35 cellular contexts compared by ENCODE assay signal in the genomic region with DNA sequence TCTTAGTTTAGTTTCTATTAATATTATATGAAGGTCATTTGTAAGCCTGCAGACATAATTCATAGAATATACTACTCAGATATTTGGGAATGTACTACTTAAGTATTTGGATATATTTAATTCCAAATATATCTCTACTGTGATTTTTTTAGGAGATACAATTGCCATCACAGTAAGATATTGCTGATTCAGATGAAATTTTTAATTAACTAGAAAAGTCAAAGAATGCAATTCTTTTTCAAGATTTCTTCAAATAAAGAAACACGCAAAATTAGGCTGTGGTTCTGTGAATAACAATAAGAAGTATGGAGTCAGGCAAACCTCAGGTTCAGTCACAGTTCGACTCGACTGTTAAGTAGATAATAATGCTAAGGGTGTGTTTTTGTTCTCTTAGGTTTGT.
"Had no signal": no experiment of that assay in that cellular context is flagged by ENCODE, and none has a peak within 500 bp of the region (broad histone marks: within the 10 kb centered on the region; RNA-seq: fewer than 3 reads in every experiment).

No MANE protein-coding gene starts in this region.

- FAIRE-seq: astrocyte, TTC549 had no signal

- H3K4me1 ChIP-seq: adrenal gland, body of pancreas, breast epithelium had no signal

- ATAC-seq: activated CD8-positive, alpha-beta T cell treated with anti-CD3 and anti-CD28 coated beads for 36 hours; activated naive CD4-positive, alpha-beta T cell treated with anti-CD3 and anti-CD28 coated beads, Interleukin-2, amount 50 U/mL, for 72 hours; activated T-cell treated with anti-CD3 and anti-CD28 coated beads, Interleukin-2, amount 50 U/mL, for 4 hours; activated T-cell treated with anti-CD3 and anti-CD28 coated beads, Interleukin-2, amount 50 U/mL, for 72 hours; activated T-helper 17 cell treated with anti-CD3 and anti-CD28 coated beads, Interleukin-2, amount 50 U/mL, for 72 hours; body of pancreas had no signal

- H3K27me3 ChIP-seq: adrenal gland, body of pancreas, brain microvascular endothelial cell, breast epithelium had no signal

- H3K27ac ChIP-seq: adrenal gland, body of pancreas, brain microvascular endothelial cell, breast epithelium, VCaP had no signal

- H3K4me3 ChIP-seq: adrenal gland, body of pancreas, breast epithelium had no signal

- DNase-seq: activated B cell treated with CpG ODN at 0.5 μM for 24 hours; activated CD4-positive, alpha-beta memory T cell treated with anti-CD3 and anti-CD28 coated beads for 36 hours; activated CD4-positive, alpha-beta T cell treated with anti-CD3 and anti-CD28 coated beads for 4 hours; activated CD4-positive, alpha-beta T cell treated with anti-CD3 and anti-CD28 coated beads, Interleukin-2, amount 10 ng/mL, durations not matched to agents 24 days and 14 days; activated CD4-positive, alpha-beta T cell treated with anti-CD3 and anti-CD28 coated beads, Interleukin-2, amount 50 U/mL, for 1 hour; activated CD4-positive, alpha-beta T cell treated with anti-CD3 and anti-CD28 coated beads, Interleukin-2, amount 50 U/mL, for 4 hours; activated CD4-positive, CD25-positive, alpha-beta regulatory T cell treated with anti-CD3 and anti-CD28 coated beads, Interleukin-2, amount 50 U/mL, for 72 hours; activated CD8-positive, alpha-beta memory T cell treated with anti-CD3 and anti-CD28 coated beads, Interleukin-2, amount 50 U/mL, for 4 hours; activated CD8-positive, alpha-beta T cell treated with anti-CD3 and anti-CD28 coated beads for 36 hours; activated effector memory CD4-positive, alpha-beta T cell treated with anti-CD3 and anti-CD28 coated beads, Interleukin-2, amount 50 U/mL, for 16 hours; activated gamma-delta T cell treated with Interleukin-2 at 50 U/mL for 16 hours; activated naive CD4-positive, alpha-beta T cell; activated naive CD4-positive, alpha-beta T cell treated with anti-CD3 and anti-CD28 coated beads for 36 hours; activated naive CD4-positive, alpha-beta T cell treated with anti-CD3 and anti-CD28 coated beads, Interleukin-2, amount 50 U/mL, for 16 hours; activated naive CD8-positive, alpha-beta T cell treated with anti-CD3 and anti-CD28 coated beads for 36 hours; activated T-cell treated with anti-CD3 and anti-CD28 coated beads for 4 hours; activated T-cell treated with anti-CD3 and anti-CD28 coated beads, Interleukin-2, amount 50 U/mL, for 1 hour; activated T-cell treated with anti-CD3 and anti-CD28 coated beads, Interleukin-2, amount 50 U/mL, for 4 hours; activated T-cell treated with anti-CD3 and anti-CD28 coated beads, Interleukin-2, amount 50 U/mL, for 72 hours; adrenal gland; amniotic stem cell; aorta; body of pancreas; brain microvascular endothelial cell; caudate nucleus; cerebellar nuclear complex; T-helper 1 cell; T-helper 2 cell; T-helper 9 cell had no signal

- H3K9me3 ChIP-seq: adrenal gland, body of pancreas, breast epithelium had no signal

- H3K36me3 ChIP-seq: adrenal gland, brain microvascular endothelial cell, breast epithelium had no signal
